Comparison of ENCODE assay signal across 28 cellular contexts in the genomic region with DNA sequence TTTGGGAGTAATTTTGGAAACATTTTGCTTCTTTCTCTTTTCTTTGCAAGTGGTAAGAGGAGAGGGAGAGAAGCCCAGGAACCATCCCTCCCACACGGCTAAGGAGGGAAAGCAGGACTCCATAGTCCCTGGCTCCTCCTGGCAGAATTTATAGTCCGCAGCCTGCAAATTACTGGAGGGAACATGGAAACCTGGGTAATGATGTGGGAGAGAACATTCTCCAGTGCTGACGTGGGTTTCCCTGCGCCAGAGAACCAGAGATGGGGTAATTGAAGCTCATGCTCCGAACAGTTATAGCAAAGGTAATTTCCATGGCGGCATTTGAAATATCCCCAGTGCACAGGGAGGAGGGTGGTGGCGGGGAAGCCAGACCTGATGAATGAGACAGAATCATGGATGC.
"Had no signal": no experiment of that assay in that cellular context is flagged by ENCODE, and none has a peak within 500 bp of the region (broad histone marks: within the 10 kb centered on the region; RNA-seq: fewer than 3 reads in every experiment).

No MANE protein-coding gene starts in this region.

- H3K4me1 Mint-ChIP-seq: activated CD4-positive, alpha-beta T cell treated with anti-CD3 and anti-CD28 coated beads, Interleukin-2, amount 10 ng/mL, durations not matched to agents 7 days and 5 days; activated T-helper 17 cell treated with anti-CD3 and anti-CD28 coated beads, Interleukin-2, amount 50 U/mL, for 72 hours had no signal

- H3K27me3 ChIP-seq: brain microvascular endothelial cell, cardiac muscle cell had no signal

- H3K36me3 Mint-ChIP-seq: activated CD4-positive, alpha-beta memory T cell treated with anti-CD3 and anti-CD28 coated beads for 36 hours; activated naive CD8-positive, alpha-beta T cell had no signal

- DNase-seq: activated CD4-positive, alpha-beta memory T cell treated with anti-CD3 and anti-CD28 coated beads for 36 hours; activated CD4-positive, alpha-beta T cell treated with anti-CD3 and anti-CD28 coated beads, Interleukin-2, amount 10 ng/mL, durations not matched to agents 7 days and 5 days; activated CD4-positive, CD25-positive, alpha-beta regulatory T cell; activated CD8-positive, alpha-beta memory T cell treated with anti-CD3 and anti-CD28 coated beads for 24 hours; activated gamma-delta T cell; activated naive CD4-positive, alpha-beta T cell treated with anti-CD3 and anti-CD28 coated beads for 36 hours; activated T-cell treated with anti-CD3 and anti-CD28 coated beads for 4 hours; activated T-cell treated with anti-CD3 and anti-CD28 coated beads, Interleukin-2, amount 50 U/mL, for 48 hours; brain microvascular endothelial cell; KG1; NCI-H1092 treated with DMSO at 0.1 percent for 48 hours; NCI-H1417 treated with DMSO at 0.1 percent for 48 hours; NCI-H1694; NCI-H2029 treated with DMSO at 0.1 percent for 48 hours; NCI-H345; NCI-H510A; NCI-H69; NK-92 treated with Interleukin-12 subunit alpha and Interleukin-12 subunit beta, amount 100 ng/mL, for 24 hours; Right ventricle myocardium superior; SJCRH30; SK-N-SH; T-helper 1 cell had no signal

- ATAC-seq: activated T-helper 17 cell treated with anti-CD3 and anti-CD28 coated beads, Interleukin-2, amount 50 U/mL, for 72 hours; Panc1 had no signal

- H3K27ac ChIP-seq: brain microvascular endothelial cell, cardiac muscle cell, RWPE1, SJCRH30, VCaP had no signal

- H3K4me3 Mint-ChIP-seq: activated CD4-positive, alpha-beta memory T cell treated with anti-CD3 and anti-CD28 coated beads for 36 hours; activated CD4-positive, alpha-beta T cell treated with anti-CD3 and anti-CD28 coated beads, Interleukin-2, amount 10 ng/mL, durations not matched to agents 7 days and 5 days; activated naive CD4-positive, alpha-beta T cell treated with anti-CD3 and anti-CD28 coated beads for 36 hours; activated naive CD8-positive, alpha-beta T cell; activated T-helper 17 cell treated with anti-CD3 and anti-CD28 coated beads, Interleukin-2, amount 50 U/mL, for 72 hours had no signal

- H3K36me3 ChIP-seq: brain microvascular endothelial cell, cardiac muscle cell, SJCRH30 had no signal

- H3K27me3 Mint-ChIP-seq: activated CD4-positive, alpha-beta memory T cell treated with anti-CD3 and anti-CD28 coated beads for 36 hours had no signal

- H3K9ac ChIP-seq: SK-N-SH had no signal

- H3K27ac Mint-ChIP-seq: activated CD4-positive, alpha-beta memory T cell treated with anti-CD3 and anti-CD28 coated beads for 36 hours; activated CD4-positive, alpha-beta T cell treated with anti-CD3 and anti-CD28 coated beads, Interleukin-2, amount 10 ng/mL, durations not matched to agents 7 days and 5 days; activated naive CD4-positive, alpha-beta T cell treated with anti-CD3 and anti-CD28 coated beads for 36 hours; activated naive CD8-positive, alpha-beta T cell; activated T-helper 17 cell treated with anti-CD3 and anti-CD28 coated beads, Interleukin-2, amount 50 U/mL, for 72 hours had no signal

- H3K9me3 ChIP-seq: SJCRH30, SK-N-SH had no signal

- H3K4me3 ChIP-seq: cardiac muscle cell, SJCRH30 had no signal

- H3K4me1 ChIP-seq: SJCRH30 had no signal

- H3K9me3 Mint-ChIP-seq: activated CD4-positive, alpha-beta memory T cell treated with anti-CD3 and anti-CD28 coated beads for 36 hours; activated CD4-positive, alpha-beta T cell treated with anti-CD3 and anti-CD28 coated beads, Interleukin-2, amount 10 ng/mL, durations not matched to agents 7 days and 5 days; activated naive CD4-positive, alpha-beta T cell treated with anti-CD3 and anti-CD28 coated beads for 36 hours; activated T-helper 17 cell treated with anti-CD3 and anti-CD28 coated beads, Interleukin-2, amount 50 U/mL, for 72 hours had no signal

- H3K4me2 ChIP-seq: SK-N-SH had no signal
